8 cellular contexts compared by ENCODE assay signal in the genomic region with DNA sequence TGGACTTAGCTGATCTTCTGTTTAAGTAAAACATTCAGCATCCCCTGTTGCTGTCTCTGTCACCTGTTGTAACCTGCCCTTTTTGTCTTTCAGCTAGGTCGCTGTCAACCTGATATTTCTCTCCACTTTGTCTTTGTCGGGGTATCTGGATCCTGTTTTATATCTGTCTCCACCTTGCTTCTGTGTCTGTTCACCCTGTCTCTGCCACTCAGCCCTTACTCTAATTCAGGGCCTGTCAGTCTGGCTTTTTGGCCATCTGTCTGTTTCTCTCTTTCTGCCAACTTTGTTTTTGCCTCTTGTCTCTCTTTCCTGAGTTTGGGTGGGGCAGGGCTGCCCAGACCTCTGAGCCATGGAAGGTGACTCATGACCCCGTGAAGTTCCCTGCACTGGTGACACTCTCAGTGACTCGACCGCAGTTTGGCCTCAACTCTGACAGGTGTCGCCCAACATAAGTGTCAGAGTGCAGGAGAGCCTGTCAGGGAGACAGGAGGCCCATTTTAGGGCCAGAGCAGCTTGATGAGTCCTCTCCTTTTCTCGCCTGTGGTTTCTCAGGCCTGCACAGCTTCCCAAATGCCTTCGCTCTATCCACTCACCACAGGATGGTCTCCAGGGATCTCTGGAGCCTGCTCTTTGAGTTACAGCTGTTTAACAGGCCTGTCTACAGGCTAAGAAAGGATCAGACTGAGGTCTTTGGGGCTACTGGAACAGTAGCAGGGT. TPM values are rescaled to one million over a fixed set of nuclear protein-coding genes. Genes with fewer than 3 reads are reported as not detected.
DNase-seq lines count a peak whose midpoint lies in the region; ATAC-seq and FAIRE-seq lines count a peak whose summit lies in the region.

No MANE protein-coding gene starts in this region.

- no peaks in the 10 kb centered on the region for H3K9me3 ChIP-seq in adipocyte (ENCODE audit: control insufficient read depth, low read length)

- H3K4me3 ChIP-seq in adipocyte (ENCODE audit: low read length), result peak overlapping the region; percentile 98
- peak overlapping the region; percentile 84 for H3K4me3 ChIP-seq in iPS-11a (ENCODE audit: low read depth, low read length)

- peaks cover 24% of the 10 kb centered on the region for H3K36me3 ChIP-seq in adipocyte (ENCODE audit: control insufficient read depth, insufficient read depth, low read length, severe bottlenecking)

- ATAC-seq in GM18909 (IDR thresholded peaks at IDR 0.05; ENCODE audit: poor library complexity, unreplicated experiment), result peak; percentile 73
- ATAC-seq in HG03280 (IDR thresholded peaks at IDR 0.05; ENCODE audit: unreplicated experiment), result peak; percentile 69

- DNase-seq in AG08395 (ENCODE audit: low spot score), result peak; percentile 62
- peak; percentile 60 to 70 for DNase-seq in SW 1271 (lab: John Stamatoyannopoulos, UW)
- peak; percentile 72 for DNase-seq in adipocyte (ENCODE audit: low read depth)
- peak; percentile 87 for DNase-seq in stimulated activated CD4-positive, alpha-beta T cell treated with anti-CD3 and anti-CD28 coated beads, Interleukin-15, amount 100 ng/mL, for 24 hours
- DNase-seq in frontal cortex (ENCODE audit: low spot score in 2 of 2), result no peak

- FAIRE-seq in frontal cortex (lab: Jason Lieb, UNC), result no peak

- peak overlapping the region; percentile 97 for H3K9ac ChIP-seq in adipocyte (ENCODE audit: low read length)

- peaks cover 37% of the 10 kb centered on the region for H3K4me1 ChIP-seq in adipocyte (ENCODE audit: control insufficient read depth, insufficient read depth, low read length)

- no peaks in the 10 kb centered on the region for H3K27me3 ChIP-seq in adipocyte (replicated peaks; ENCODE audit: control insufficient read depth, insufficient read depth, low read length)

RNA-seq across cellular contexts. Expression of a gene that starts 0.9 kb away (rescaled TPM):
- total RNA-seq in frontal cortex, result 19.6 TPM

RNA-seq across cellular contexts. Expression of a gene that starts 54.7 kb away (rescaled TPM):
- 73.8 TPM for total RNA-seq in frontal cortex

Comparison
In these comparisons a context has a peak if more than half of its experiments do, and no peak if none do; other contexts are left out.
1. DNase-seq: peak in AG08395 (single experiment), SW 1271 (2 of 2), adipocyte (single experiment) and stimulated activated CD4-positive, alpha-beta T cell treated with anti-CD3 and anti-CD28 coated beads, Interleukin-15, amount 100 ng/mL, for 24 hours (single experiment); none in frontal cortex (0 of 2).